In genomic region chr4:16278178-16278577, GRCh38 we compare ENCODE assay signal across 19 cellular contexts. TPM values are rescaled to one million over a fixed set of nuclear protein-coding genes. Genes with fewer than 3 reads are reported as not detected.
DNase-seq lines count a peak whose midpoint lies in the region; ATAC-seq and TF ChIP-seq lines count a peak whose summit lies in the region.
"Had no signal": no experiment of that assay in that cellular context is flagged by ENCODE, and none has a peak within 500 bp of the region (broad histone marks: within the 10 kb centered on the region; RNA-seq: fewer than 3 reads in every experiment).

No MANE protein-coding gene starts in this region.

- no peaks in the 10 kb centered on the region for H3K4me1 ChIP-seq in cardiac muscle cell (ENCODE audit: low read depth)
- no peaks in the 10 kb centered on the region for H3K4me1 ChIP-seq in right cardiac atrium (ENCODE audit: control insufficient read depth, insufficient read depth, low read length)
- no peaks in the 10 kb centered on the region for H3K4me1 ChIP-seq in uterus
- H3K4me1 ChIP-seq: ascending aorta, lower lobe of right lung, right atrium auricular region had no signal

- 93% methylated on average over 1 of the region's 1 CpG for WGBS in right cardiac atrium

- ATAC-seq in right cardiac atrium (no peak), HG03571 (IDR thresholded peaks at IDR 0.05; ENCODE audit: unreplicated experiment) (no peak)
- ATAC-seq: activated CD8-positive, alpha-beta memory T cell treated with anti-CD3 and anti-CD28 coated beads, Interleukin-2, amount 10 ng/mL, durations not matched to agents 7 days and 5 days; lower lobe of right lung; natural killer cell treated with Interleukin-12 subunit alpha and Interleukin-12 subunit beta and Interleukin-15 and Interleukin-18, amount 100 ng/mL, for 72 hours had no signal

- DNase-seq in cardiac muscle cell (ENCODE audit: low read depth in 1 of 2, low spot score in 1 of 2) (no peak), right cardiac atrium (no peak), NB4 (ENCODE audit: low read depth) (peak; percentile 25), endothelial cell (ENCODE audit: low spot score) (no peak), type B pancreatic cell (ENCODE audit: extremely low spot score, unreplicated experiment) (no peak), GM13976 (ENCODE audit: low spot score) (no peak), uterus (no peak)
- DNase-seq: activated B cell treated with CpG ODN at 0.5 μM for 24 hours; activated CD8-positive, alpha-beta memory T cell treated with anti-CD3 and anti-CD28 coated beads, Interleukin-2, amount 10 ng/mL, durations not matched to agents 7 days and 5 days; activated gamma-delta T cell; lower lobe of right lung; NCI-H1930; stimulated activated CD4-positive, alpha-beta T cell treated with anti-CD3 and anti-CD28 coated beads, Interleukin-2, amount 100 ng/mL, for 24 hours had no signal

- H3K36me3 Mint-ChIP-seq in endothelial cell (ENCODE audit: low read depth, unreplicated experiment) (peaks cover 20% of the 10 kb centered on the region), type B pancreatic cell (peaks cover 9% of the 10 kb centered on the region)

- H3K27me3 ChIP-seq in cardiac muscle cell: no peaks in the 10 kb centered on the region
- no peaks in the 10 kb centered on the region for H3K27me3 ChIP-seq in right cardiac atrium (ENCODE audit: control insufficient read depth, insufficient read depth)
- H3K27me3 ChIP-seq in uterus: no peaks in the 10 kb centered on the region
- H3K27me3 ChIP-seq: ascending aorta had no signal

- in situ Hi-C loops in GM13976 (cut with MboI; ENCODE audit: low sequenced_read_pairs, unreplicated experiment): loop anchor here (25.0 kb wide), 2 partner anchors 634 to 1184 kb away; no protein-coding TSS in a partner anchor

- H3K27me3 Mint-ChIP-seq in endothelial cell (ENCODE audit: unreplicated experiment) (no peaks in the 10 kb centered on the region), type B pancreatic cell (no peaks in the 10 kb centered on the region)

- no peaks in the 10 kb centered on the region for H3K36me3 ChIP-seq in cardiac muscle cell
- H3K36me3 ChIP-seq in uterus: no peaks in the 10 kb centered on the region
- H3K36me3 ChIP-seq: ascending aorta, lower lobe of right lung, right atrium auricular region, thoracic aorta had no signal

- intact Hi-C loops in right cardiac atrium (cut with DNase I): no loop called here
- intact Hi-C loops in uterus (cut with DNase I; ENCODE audit: low total_unique reads): no loop called here

- TF ChIP-seq CTCF in cardiac muscle cell (IDR thresholded peaks at IDR 0.05; ENCODE audit: low read depth, low read length) (peak; percentile 16), NB4 (IDR thresholded peaks at IDR 0.05; ENCODE audit: low read depth, low read length) (peak; percentile 44), endothelial cell (IDR thresholded peaks at IDR 0.05; ENCODE audit: unreplicated experiment) (peak; percentile 24), type B pancreatic cell (conservative IDR thresholded peaks at IDR 0.05) (peak; percentile 37), GM13976 (IDR thresholded peaks at IDR 0.05; ENCODE audit: borderline replicate concordance, control extremely low read depth, extremely low read depth, insufficient read depth, missing control alignments) (no peak), uterus (IDR thresholded peaks at IDR 0.05) (no peak)

- H3K27ac ChIP-seq in cardiac muscle cell (no peak overlapping the region), right cardiac atrium (ENCODE audit: low read length) (no peak overlapping the region), uterus (no peak overlapping the region)
- H3K27ac ChIP-seq: ascending aorta, lower lobe of right lung, right atrium auricular region, thoracic aorta had no signal

- H3K4me1 Mint-ChIP-seq in endothelial cell (ENCODE audit: unreplicated experiment): no peaks in the 10 kb centered on the region
- no peaks in the 10 kb centered on the region for H3K4me1 Mint-ChIP-seq in type B pancreatic cell (ENCODE audit: unreplicated experiment)
- H3K4me1 Mint-ChIP-seq: activated B cell treated with CpG ODN at 0.5 μM for 24 hours; activated CD8-positive, alpha-beta memory T cell treated with anti-CD3 and anti-CD28 coated beads, Interleukin-2, amount 10 ng/mL, durations not matched to agents 7 days and 5 days; B cell had no signal

- TF ChIP-seq POLR2A in NB4 (IDR thresholded peaks at IDR 0.05; ENCODE audit: extremely low read depth, insufficient read length): no peak
- no peak for TF ChIP-seq POLR2A in uterus (IDR thresholded peaks at IDR 0.05)

- H3K4me3 ChIP-seq in cardiac muscle cell (no peak overlapping the region), right cardiac atrium (ENCODE audit: low read length) (no peak overlapping the region), NB4 (ENCODE audit: low read depth, low read length) (no peak overlapping the region), uterus (no peak overlapping the region)
- H3K4me3 ChIP-seq: ascending aorta, lower lobe of right lung, right atrium auricular region, thoracic aorta had no signal

- H3K4me3 Mint-ChIP-seq in endothelial cell (ENCODE audit: unreplicated experiment) (no peak overlapping the region), type B pancreatic cell (no peak overlapping the region)
- H3K4me3 Mint-ChIP-seq: activated B cell treated with CpG ODN at 0.5 μM for 24 hours; activated CD8-positive, alpha-beta memory T cell treated with anti-CD3 and anti-CD28 coated beads, Interleukin-2, amount 10 ng/mL, durations not matched to agents 7 days and 5 days; B cell; natural killer cell treated with Interleukin-12 subunit alpha and Interleukin-12 subunit beta and Interleukin-15 and Interleukin-18, amount 100 ng/mL, for 72 hours had no signal

- H3K9me3 ChIP-seq in cardiac muscle cell (ENCODE audit: low read depth): no peaks in the 10 kb centered on the region
- no peaks in the 10 kb centered on the region for H3K9me3 ChIP-seq in right cardiac atrium (ENCODE audit: control insufficient read depth, low read length)
- no peaks in the 10 kb centered on the region for H3K9me3 ChIP-seq in uterus
- H3K9me3 ChIP-seq: ascending aorta had no signal

- H3K9me3 Mint-ChIP-seq in endothelial cell (ENCODE audit: unreplicated experiment): peaks cover 5% of the 10 kb centered on the region
- H3K9me3 Mint-ChIP-seq in type B pancreatic cell: peaks cover 6% of the 10 kb centered on the region
- H3K9me3 Mint-ChIP-seq: natural killer cell treated with Interleukin-12 subunit alpha and Interleukin-12 subunit beta and Interleukin-15 and Interleukin-18, amount 100 ng/mL, for 72 hours had no signal

- H3K27ac Mint-ChIP-seq in endothelial cell (ENCODE audit: unreplicated experiment) (no peak overlapping the region), type B pancreatic cell (no peak overlapping the region)
- H3K27ac Mint-ChIP-seq: activated B cell treated with CpG ODN at 0.5 μM for 24 hours; activated CD8-positive, alpha-beta memory T cell treated with anti-CD3 and anti-CD28 coated beads, Interleukin-2, amount 10 ng/mL, durations not matched to agents 7 days and 5 days; B cell; natural killer cell treated with Interleukin-12 subunit alpha and Interleukin-12 subunit beta and Interleukin-15 and Interleukin-18, amount 100 ng/mL, for 72 hours had no signal

RNA-seq across cellular contexts. Expression of gene TAPT1, which starts 51.9 kb away (rescaled TPM):
- 7.5 and 9.8 TPM in 2 replicates for total RNA-seq in cardiac muscle cell
- 16.9 and 25.7 TPM in 2 replicates for polyA plus RNA-seq in cardiac muscle cell
- 10 to 100 TPM; 38.1 to 49.0 (median 39.5) TPM for total RNA-seq in right cardiac atrium
- 16.9 TPM for polyA plus RNA-seq in right cardiac atrium
- 18.4 TPM for total RNA-seq in endothelial cell (ENCODE audit: unreplicated experiment)
- 25.3 and 34.8 TPM in 2 replicates for total RNA-seq in type B pancreatic cell (ENCODE audit: low replicate concordance)
- 10 to 100 TPM; 28.2 to 68.5 (median 63.5) TPM for total RNA-seq in uterus

Comparison
In these comparisons a context has a peak if more than half of its experiments do, and no peak if none do; other contexts are left out.
1. CTCF ChIP-seq: peak in cardiac muscle cell (single experiment), NB4 (single experiment), endothelial cell (single experiment) and type B pancreatic cell (single experiment); none in GM13976 (single experiment) and uterus (0 of 4).